In the genomic region with DNA sequence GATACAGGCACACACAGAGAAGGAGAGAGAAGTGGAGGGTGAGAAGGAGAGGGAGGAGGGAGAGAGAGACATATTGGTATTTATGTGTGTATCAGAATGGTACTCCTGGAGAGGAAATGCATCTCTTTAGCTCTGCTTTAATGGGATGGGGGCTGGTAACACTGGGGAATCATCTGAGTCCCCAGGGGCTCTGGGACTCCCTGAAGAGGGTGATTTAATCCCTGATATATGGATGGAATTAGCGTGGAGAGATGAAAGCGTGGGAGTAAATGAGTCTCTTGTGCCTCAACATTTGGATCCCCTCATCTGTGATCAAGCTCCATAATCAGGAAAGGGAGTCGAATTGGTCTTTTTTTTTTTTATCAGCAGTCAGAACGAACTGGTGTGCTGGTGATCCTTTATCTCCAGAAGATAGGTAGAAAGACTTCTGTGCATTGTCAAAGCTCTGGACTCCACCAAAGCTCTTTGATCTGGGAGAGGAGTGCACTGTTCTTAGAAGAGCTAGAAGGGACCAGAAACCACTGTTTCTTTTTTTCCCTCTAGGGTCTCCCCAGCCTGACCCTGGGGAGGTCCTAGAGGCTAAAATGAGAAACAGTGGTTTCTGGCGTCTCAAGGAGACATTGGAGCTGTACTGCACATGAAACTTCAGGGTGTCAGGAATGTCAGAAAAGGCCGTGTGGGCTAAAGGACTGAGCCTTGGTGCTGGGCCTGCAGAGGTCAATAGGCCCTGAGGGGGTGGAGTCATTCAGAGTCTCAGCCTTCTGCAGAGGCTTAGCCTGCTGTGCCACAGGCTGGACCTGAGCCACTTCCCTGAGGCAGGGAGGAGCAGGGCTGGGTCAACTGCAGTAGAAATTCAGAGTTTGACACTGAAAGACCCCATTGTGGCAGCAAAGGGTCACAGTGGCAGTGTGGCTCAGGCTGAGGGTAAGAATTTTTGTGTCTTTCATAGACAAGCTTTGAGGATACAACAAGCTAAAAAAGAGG, we compare ENCODE assay signal across 24 cellular contexts.
DNase-seq lines count a peak whose midpoint lies in the region; ATAC-seq, FAIRE-seq and TF ChIP-seq lines count a peak whose summit lies in the region.
"Had no signal": no experiment of that assay in that cellular context is flagged by ENCODE, and none has a peak within 500 bp of the region (broad histone marks: within the 10 kb centered on the region; RNA-seq: fewer than 3 reads in every experiment).

No MANE protein-coding gene starts in this region.

- BruUV-seq in HepG2 (replicated peaks; lab: Mats Ljungman, UMichigan), result no TSS peak

- H3K9ac ChIP-seq in HepG2 (ENCODE audit: insufficient read depth, low read depth, low read length) (no peak overlapping the region), Karpas-422 (ENCODE audit: low read length) (no peak overlapping the region)

- H3K4me2 ChIP-seq in HepG2 (ENCODE audit: low read depth, low read length) (no peak overlapping the region), Karpas-422 (ENCODE audit: low read depth, low read length, poor library complexity, severe bottlenecking) (no peak overlapping the region)

- intact Hi-C loops in HepG2 (cut with micrococcal nuclease; ENCODE audit: unreplicated experiment), result no loop called here
- intact Hi-C loops in right lobe of liver (cut with DNase I), result no loop called here

- no peaks in the 10 kb centered on the region for H3K79me2 ChIP-seq in HepG2 (ENCODE audit: insufficient read depth, low read length)
- H3K79me2 ChIP-seq in Karpas-422 (ENCODE audit: low read length), result no peaks in the 10 kb centered on the region

- H3K27me3 ChIP-seq in HepG2 (ENCODE audit: control insufficient read depth in 1 of 2, insufficient read depth in 2 of 2, low read length in 2 of 2) (no peaks in the 10 kb centered on the region), right lobe of liver (no peaks in the 10 kb centered on the region), Karpas-422 (ENCODE audit: low read length) (no peaks in the 10 kb centered on the region)
- H3K27me3 ChIP-seq: SJSA1 had no signal

- H3K4me3 ChIP-seq in HepG2 (replicated peaks in 1 of 3; ENCODE audit: insufficient read depth in 1 of 3, low read depth in 2 of 3, low read length in 3 of 3), result no peak overlapping the region
- no peak overlapping the region for H3K4me3 ChIP-seq in right lobe of liver
- no peak overlapping the region for H3K4me3 ChIP-seq in Karpas-422 (ENCODE audit: low read length)
- H3K4me3 ChIP-seq: GM12878, lung, SJSA1 had no signal

- H3K27ac ChIP-seq in HepG2 (ENCODE audit: extremely low read length, insufficient read depth, low read length), result peak overlapping the region; percentile 9
- no peak overlapping the region for H3K27ac ChIP-seq in right lobe of liver
- H3K27ac ChIP-seq in Karpas-422 (ENCODE audit: low read length), result no peak overlapping the region
- H3K27ac ChIP-seq: SJSA1 had no signal

- ATAC-seq in HepG2 (peak; percentile 84), right lobe of liver (no peak), HG02571 (IDR thresholded peaks at IDR 0.05; ENCODE audit: unreplicated experiment) (no peak), HG02759 (IDR thresholded peaks at IDR 0.05; ENCODE audit: unreplicated experiment) (no peak)
- ATAC-seq: GM12878, T-helper 17 cell had no signal

- no peaks in the 10 kb centered on the region for H3K9me2 ChIP-seq in Karpas-422 (replicated peaks; ENCODE audit: insufficient read depth, low read length)

- no peaks in the 10 kb centered on the region for H3K9me3 ChIP-seq in HepG2 (ENCODE audit: low read length)
- no peaks in the 10 kb centered on the region for H3K9me3 ChIP-seq in right lobe of liver
- H3K9me3 ChIP-seq in Karpas-422 (ENCODE audit: low read length), result no peaks in the 10 kb centered on the region
- H3K9me3 ChIP-seq: SJSA1 had no signal

- H4K20me1 ChIP-seq in HepG2 (ENCODE audit: insufficient read depth, low read length) (no peaks in the 10 kb centered on the region), Karpas-422 (ENCODE audit: insufficient read depth, low read depth, low read length) (no peaks in the 10 kb centered on the region)

- TF ChIP-seq CTCF in HepG2 (CRISPR knock-in tag; IDR thresholded peaks at IDR 0.05) (no peak), right lobe of liver (IDR thresholded peaks at IDR 0.05) (no peak)

- WGBS in HepG2 (ENCODE audit: low lambda C conversion rate), result 75% methylated on average over 6 of the region's 6 CpGs
- 75% methylated on average over 6 of the region's 6 CpGs for WGBS in right lobe of liver (ENCODE audit: insufficient coverage, low coverage, low lambda C conversion rate, missing lambda C conversion rate)

- H3K36me3 ChIP-seq in HepG2 (replicated peaks in 1 of 2; ENCODE audit: control insufficient read depth in 1 of 2, insufficient read depth in 2 of 2, low read length in 2 of 2), result peaks cover 0 to 8% of the 10 kb centered on the region in 2 experiments; a peak in 1 of 5 replicates
- no peaks in the 10 kb centered on the region for H3K36me3 ChIP-seq in right lobe of liver
- no peaks in the 10 kb centered on the region for H3K36me3 ChIP-seq in Karpas-422 (ENCODE audit: insufficient read depth, low read length)
- H3K36me3 ChIP-seq: SJSA1 had no signal

- no peak for TF ChIP-seq POLR2A in HepG2 (IDR thresholded peaks at IDR 0.05; ENCODE audit: insufficient read depth in 1 of 2, low read depth in 2 of 2, low read length in 2 of 2)
- no peak for TF ChIP-seq POLR2A in right lobe of liver (IDR thresholded peaks at IDR 0.05)

- no peak for TF ChIP-seq EP300 in HepG2 (IDR thresholded peaks at IDR 0.05; ENCODE audit: low read depth in 2 of 2, low read length in 2 of 2)
- no peak for TF ChIP-seq EP300 in HepG2 (CRISPR knock-in tag; IDR thresholded peaks at IDR 0.05; ENCODE audit: borderline replicate concordance)

- no peak for FAIRE-seq in HepG2 (lab: Jason Lieb, UNC)
- FAIRE-seq: endothelial cell of umbilical vein, GM12878, GM19239, kidney had no signal

- TF ChIP-seq RAD21 in HepG2 (CRISPR knock-in tag; IDR thresholded peaks at IDR 0.05), result no peak

- CTCF ChIA-PET in HepG2 (lab: Yijun Ruan, JAX; ENCODE audit: low intra/inter-chr PET ratio, low total read pairs), result no interaction called here

- in situ Hi-C loops in HepG2 (cut with HindIII; ENCODE audit: extremely low pct_ligation_motif_present, low pct_unique_long_range_greater_than_20kb), result no loop called here

- DNase-seq in HepG2 (ENCODE audit: low spot score) (no peak), right lobe of liver (no peak), RPMI7951 (ENCODE audit: low read depth) (peak; percentile 39), iPS DF 19.7 (ENCODE audit: low read depth, low spot score) (peak; percentile 2), Karpas-422 (no peak)
- DNase-seq in activated CD4-positive, CD25-positive, alpha-beta regulatory T cell treated with anti-CD3 and anti-CD28 coated beads, Interleukin-2, amount 50 U/mL, for 72 hours, result no peak
- DNase-seq: activated CD4-positive, alpha-beta memory T cell treated with anti-CD3 and anti-CD28 coated beads for 36 hours; activated gamma-delta T cell treated with Interleukin-2 at 50 U/mL for 16 hours; activated T-cell treated with anti-CD3 and anti-CD28 coated beads for 4 hours; amniotic stem cell; Kasumi-1; kidney; NCI-H1092; NCI-H2107; OCI-M1; retina; T-helper 17 cell had no signal

- H2AFZ ChIP-seq in HepG2 (ENCODE audit: low read length), result no peak overlapping the region
- H2AFZ ChIP-seq in Karpas-422 (ENCODE audit: low read length), result no peak overlapping the region

- POLR2A ChIA-PET in HepG2 (lab: Yijun Ruan, JAX), result interaction anchor here (0.8 to 1.2 kb wide), 2 partner anchors 10 to 12 kb away, joined by 3 read pairs; no protein-coding TSS in a partner anchor

- H3K4me1 ChIP-seq in HepG2 (ENCODE audit: insufficient read depth, low read length) (peaks cover 30% of the 10 kb centered on the region), right lobe of liver (no peaks in the 10 kb centered on the region), Karpas-422 (ENCODE audit: low read length) (no peaks in the 10 kb centered on the region)
- H3K4me1 ChIP-seq: SJSA1 had no signal

TF ChIP-seq in HepG2, 621 proteins besides CTCF, POLR2A, EP300 and RAD21 (continues in another document):
- TF ChIP-seq NR2F1 (CRISPR knock-in tag; IDR thresholded peaks at IDR 0.05) (peak; percentile 25 to 54; a peak in 2 of 4 replicates), NR2F6 (IDR thresholded peaks at IDR 0.05) (peak; percentile 54; the same call in 1 of the 2 replicates), NR2F6 (CRISPR knock-in tag; IDR thresholded peaks at IDR 0.05) (peak; percentile 58), IKZF4 (CRISPR knock-in tag; IDR thresholded peaks at IDR 0.05; ENCODE audit: borderline replicate concordance, low read depth, not compliant biosample characterization) (no peak), FOXP1 (IDR thresholded peaks at IDR 0.05) (no peak), FOXP1 (CRISPR knock-in tag; IDR thresholded peaks at IDR 0.05) (no peak)
- TF ChIP-seq, protein P1, sequence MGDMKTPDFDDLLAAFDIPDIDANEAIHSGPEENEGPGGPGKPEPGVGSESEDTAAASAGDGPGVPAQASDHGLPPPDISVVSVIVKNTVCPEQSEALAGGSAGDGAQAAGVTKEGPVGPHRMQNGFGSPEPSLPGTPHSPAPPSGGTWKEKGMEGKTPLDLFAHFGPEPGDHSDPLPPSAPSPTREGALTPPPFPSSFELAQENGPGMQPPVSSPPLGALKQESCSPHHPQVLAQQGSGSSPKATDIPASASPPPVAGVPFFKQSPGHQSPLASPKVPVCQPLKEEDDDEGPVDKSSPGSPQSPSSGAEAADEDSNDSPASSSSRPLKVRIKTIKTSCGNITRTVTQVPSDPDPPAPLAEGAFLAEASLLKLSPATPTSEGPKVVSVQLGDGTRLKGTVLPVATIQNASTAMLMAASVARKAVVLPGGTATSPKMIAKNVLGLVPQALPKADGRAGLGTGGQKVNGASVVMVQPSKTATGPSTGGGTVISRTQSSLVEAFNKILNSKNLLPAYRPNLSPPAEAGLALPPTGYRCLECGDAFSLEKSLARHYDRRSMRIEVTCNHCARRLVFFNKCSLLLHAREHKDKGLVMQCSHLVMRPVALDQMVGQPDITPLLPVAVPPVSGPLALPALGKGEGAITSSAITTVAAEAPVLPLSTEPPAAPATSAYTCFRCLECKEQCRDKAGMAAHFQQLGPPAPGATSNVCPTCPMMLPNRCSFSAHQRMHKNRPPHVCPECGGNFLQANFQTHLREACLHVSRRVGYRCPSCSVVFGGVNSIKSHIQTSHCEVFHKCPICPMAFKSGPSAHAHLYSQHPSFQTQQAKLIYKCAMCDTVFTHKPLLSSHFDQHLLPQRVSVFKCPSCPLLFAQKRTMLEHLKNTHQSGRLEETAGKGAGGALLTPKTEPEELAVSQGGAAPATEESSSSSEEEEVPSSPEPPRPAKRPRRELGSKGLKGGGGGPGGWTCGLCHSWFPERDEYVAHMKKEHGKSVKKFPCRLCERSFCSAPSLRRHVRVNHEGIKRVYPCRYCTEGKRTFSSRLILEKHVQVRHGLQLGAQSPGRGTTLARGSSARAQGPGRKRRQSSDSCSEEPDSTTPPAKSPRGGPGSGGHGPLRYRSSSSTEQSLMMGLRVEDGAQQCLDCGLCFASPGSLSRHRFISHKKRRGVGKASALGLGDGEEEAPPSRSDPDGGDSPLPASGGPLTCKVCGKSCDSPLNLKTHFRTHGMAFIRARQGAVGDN (CRISPR knock-in tag; IDR thresholded peaks at IDR 0.05), result peak; percentile 39

Comparison
In these comparisons a context has a peak if more than half of its experiments do, and no peak if none do; other contexts are left out.
1. DNase-seq: peak in RPMI7951 (single experiment) and iPS DF 19.7 (single experiment); none in HepG2 (single experiment), right lobe of liver (0 of 3), Karpas-422 (single experiment) and activated CD4-positive, CD25-positive, alpha-beta regulatory T cell treated with anti-CD3 and anti-CD28 coated beads, Interleukin-2, amount 50 U/mL, for 72 hours (single experiment).